11 cellular contexts compared by ENCODE assay signal in genomic region chr3:171266034-171266805, GRCh38.
A peak's percentile ranks its signal among the peaks of the same experiment; 100 is the strongest.
DNase-seq lines count a peak whose midpoint lies in the region; ATAC-seq and TF ChIP-seq lines count a peak whose summit lies in the region.
"Had no signal": no experiment of that assay in that cellular context is flagged by ENCODE, and none has a peak within 500 bp of the region (broad histone marks: within the 10 kb centered on the region; RNA-seq: fewer than 3 reads in every experiment).

No MANE protein-coding gene starts in this region.

- H3K9me3 ChIP-seq in esophagus squamous epithelium: no peaks in the 10 kb centered on the region

- no peaks in the 10 kb centered on the region for H3K36me3 ChIP-seq in esophagus squamous epithelium

- no peak overlapping the region for H3K4me3 ChIP-seq in esophagus squamous epithelium

- TF ChIP-seq CTCF in activated CD8-positive, alpha-beta T cell treated with anti-CD3 and anti-CD28 coated beads for 36 hours (IDR thresholded peaks at IDR 0.05): no peak
- no peak for TF ChIP-seq CTCF in esophagus squamous epithelium (IDR thresholded peaks at IDR 0.05)

- H3K27me3 ChIP-seq in esophagus squamous epithelium: no peaks in the 10 kb centered on the region

- peak overlapping the region; percentile 83 for H3K27ac Mint-ChIP-seq in T-helper 2 cell treated with Interferon-gamma antibody and Interleukin-4, amounts not matched to agents 5 μg/mL and 100 μg/mL, for 36 hours
- H3K27ac Mint-ChIP-seq in activated CD8-positive, alpha-beta T cell treated with anti-CD3 and anti-CD28 coated beads for 36 hours: peak overlapping the region; percentile 76

- intact Hi-C loops in activated CD8-positive, alpha-beta T cell treated with anti-CD3 and anti-CD28 coated beads for 36 hours (cut with micrococcal nuclease): no loop called here
- intact Hi-C loops in esophagus squamous epithelium (cut with DNase I): no loop called here

- no peaks in the 10 kb centered on the region for H3K27me3 Mint-ChIP-seq in T-helper 2 cell treated with Interferon-gamma antibody and Interleukin-4, amounts not matched to agents 5 μg/mL and 100 μg/mL, for 36 hours (ENCODE audit: low read depth)
- H3K27me3 Mint-ChIP-seq in activated CD8-positive, alpha-beta T cell treated with anti-CD3 and anti-CD28 coated beads for 36 hours: no peaks in the 10 kb centered on the region

- DNase-seq in T-helper 2 cell treated with Interferon-gamma antibody and Interleukin-4, amounts not matched to agents 5 μg/mL and 100 μg/mL, for 36 hours (ENCODE audit: low spot score): no peak
- DNase-seq in T-helper 2 cell (no peak), esophagus squamous epithelium (lab: John Stamatoyannopoulos, UW) (no peak), putamen (ENCODE audit: low spot score) (peak; percentile 58)
- no peak for DNase-seq in activated CD8-positive, alpha-beta T cell treated with anti-CD3 and anti-CD28 coated beads for 36 hours
- DNase-seq: NCI-H748 treated with DMSO at 0.1 percent for 48 hours, substantia nigra, SW 1271 had no signal

- CTCF ChIA-PET in activated CD8-positive, alpha-beta T cell treated with anti-CD3 and anti-CD28 coated beads for 36 hours (lab: Charles Lee): interaction anchor here (0.7 kb wide), 1 partner anchor 16 kb away, joined by 3 read pairs; no protein-coding TSS in a partner anchor

- H3K9me3 Mint-ChIP-seq in T-helper 2 cell treated with Interferon-gamma antibody and Interleukin-4, amounts not matched to agents 5 μg/mL and 100 μg/mL, for 36 hours: no peaks in the 10 kb centered on the region
- H3K9me3 Mint-ChIP-seq in activated CD8-positive, alpha-beta T cell treated with anti-CD3 and anti-CD28 coated beads for 36 hours: no peaks in the 10 kb centered on the region

- TF ChIP-seq POLR2A in esophagus squamous epithelium (IDR thresholded peaks at IDR 0.05): no peak

- H3K4me3 Mint-ChIP-seq in T-helper 2 cell treated with Interferon-gamma antibody and Interleukin-4, amounts not matched to agents 5 μg/mL and 100 μg/mL, for 36 hours: peak overlapping the region; percentile 69
- H3K4me3 Mint-ChIP-seq in activated CD8-positive, alpha-beta T cell treated with anti-CD3 and anti-CD28 coated beads for 36 hours: peak overlapping the region; percentile 30

- peaks cover 13% of the 10 kb centered on the region for H3K36me3 Mint-ChIP-seq in T-helper 2 cell treated with Interferon-gamma antibody and Interleukin-4, amounts not matched to agents 5 μg/mL and 100 μg/mL, for 36 hours (ENCODE audit: low read depth)
- peaks cover 6% of the 10 kb centered on the region for H3K36me3 Mint-ChIP-seq in activated CD8-positive, alpha-beta T cell treated with anti-CD3 and anti-CD28 coated beads for 36 hours (ENCODE audit: low read depth)

- peaks cover 77% of the 10 kb centered on the region for H3K4me1 Mint-ChIP-seq in T-helper 2 cell treated with Interferon-gamma antibody and Interleukin-4, amounts not matched to agents 5 μg/mL and 100 μg/mL, for 36 hours (ENCODE audit: low read depth)
- peaks cover 84% of the 10 kb centered on the region for H3K4me1 Mint-ChIP-seq in activated CD8-positive, alpha-beta T cell treated with anti-CD3 and anti-CD28 coated beads for 36 hours (ENCODE audit: low read depth)

- ATAC-seq in activated CD8-positive, alpha-beta T cell treated with anti-CD3 and anti-CD28 coated beads for 36 hours: no peak
- no peak for ATAC-seq in HG02610 (IDR thresholded peaks at IDR 0.05; ENCODE audit: unreplicated experiment)
- no peak for ATAC-seq in HG03520 (IDR thresholded peaks at IDR 0.05; ENCODE audit: unreplicated experiment)
- no peak for ATAC-seq in GM19397 (IDR thresholded peaks at IDR 0.05; ENCODE audit: unreplicated experiment)

- peak overlapping the region in 3 of 4 donors; percentile 18 to 66 (median 61) for H3K27ac ChIP-seq in esophagus squamous epithelium

- WGBS in esophagus squamous epithelium, 2 donors: 56 to 57% methylated on average over 4 of the region's 4 CpGs

- peaks cover 18 to 59% (median 24%) of the 10 kb centered on the region in 3 donors for H3K4me1 ChIP-seq in esophagus squamous epithelium

- POLR2A ChIA-PET in activated CD8-positive, alpha-beta T cell treated with anti-CD3 and anti-CD28 coated beads for 36 hours (lab: Charles Lee): interaction anchor here (1.4 kb wide), 1 partner anchor 7 kb away, joined by 4 read pairs; no protein-coding TSS in a partner anchor
